ENCODE assay signal across 24 cellular contexts in genomic region chr2:237485304-237485703, GRCh38. TPM values are rescaled to one million over a fixed set of nuclear protein-coding genes. Genes with fewer than 3 reads are reported as not detected.
DNase-seq lines count a peak whose midpoint lies in the region; ATAC-seq and TF ChIP-seq lines count a peak whose summit lies in the region.
"Had no signal": no experiment of that assay in that cellular context is flagged by ENCODE, and none has a peak within 500 bp of the region (broad histone marks: within the 10 kb centered on the region; RNA-seq: fewer than 3 reads in every experiment).

No MANE protein-coding gene starts in this region.

- H3K4me3 ChIP-seq in PC-9, result peak overlapping the region; percentile 70
- no peak overlapping the region for H3K4me3 ChIP-seq in fibroblast of mammary gland (ENCODE audit: control insufficient read depth, low read depth, low read length)
- no peak overlapping the region for H3K4me3 ChIP-seq in smooth muscle cell
- H3K4me3 ChIP-seq in left ventricle myocardium inferior, result no peak overlapping the region
- H3K4me3 ChIP-seq: thoracic aorta had no signal

- H3K4me3 Mint-ChIP-seq in HFFc6, result peak overlapping the region; percentile 88; the same call in 1 of the 2 replicates
- no peak overlapping the region for H3K4me3 Mint-ChIP-seq in activated naive CD8-positive, alpha-beta T cell treated with anti-CD3 and anti-CD28 coated beads for 36 hours
- H3K4me3 Mint-ChIP-seq: activated CD8-positive, alpha-beta T cell treated with anti-CD3 and anti-CD28 coated beads, Interleukin-2, amount 10 ng/mL, durations not matched to agents 7 days and 5 days; activated T-cell treated with anti-CD3 and anti-CD28 coated beads, Interleukin-2, amount 50 U/mL, for 24 hours; CD8-positive, alpha-beta memory T cell had no signal

- H3K27me3 ChIP-seq in PC-9 (ENCODE audit: insufficient read depth, low read depth) (no peaks in the 10 kb centered on the region), smooth muscle cell (ENCODE audit: low read depth) (no peaks in the 10 kb centered on the region), left ventricle myocardium inferior (ENCODE audit: low read depth) (peaks cover 39% of the 10 kb centered on the region)

- H3K79me2 ChIP-seq in PC-9 (ENCODE audit: low read depth), result peaks cover 59% of the 10 kb centered on the region
- H3K79me2 ChIP-seq in smooth muscle cell (ENCODE audit: low read depth), result peaks cover 14% of the 10 kb centered on the region

- no peaks in the 10 kb centered on the region; the same call in 1 of the 2 replicates for H3K27me3 Mint-ChIP-seq in HFFc6 (ENCODE audit: insufficient read depth)
- H3K27me3 Mint-ChIP-seq in activated naive CD8-positive, alpha-beta T cell treated with anti-CD3 and anti-CD28 coated beads for 36 hours, result peaks cover 70% of the 10 kb centered on the region

- no peak overlapping the region for H2AFZ ChIP-seq in PC-9
- H2AFZ ChIP-seq in smooth muscle cell (ENCODE audit: low read depth), result no peak overlapping the region

- H3K27ac ChIP-seq in PC-9, result peak overlapping the region; percentile 99
- H3K27ac ChIP-seq in smooth muscle cell (ENCODE audit: low read depth), result no peak overlapping the region
- no peak overlapping the region for H3K27ac ChIP-seq in left ventricle myocardium inferior (replicated peaks)
- H3K27ac ChIP-seq: heart right ventricle, thoracic aorta had no signal

- peaks cover 7% of the 10 kb centered on the region for H3K9me3 Mint-ChIP-seq in HFFc6
- H3K9me3 Mint-ChIP-seq in activated naive CD8-positive, alpha-beta T cell treated with anti-CD3 and anti-CD28 coated beads for 36 hours, result no peaks in the 10 kb centered on the region
- H3K9me3 Mint-ChIP-seq: activated T-cell treated with anti-CD3 and anti-CD28 coated beads, Interleukin-2, amount 50 U/mL, for 24 hours; CD8-positive, alpha-beta memory T cell had no signal

- H3K4me1 ChIP-seq in PC-9 (replicated peaks; ENCODE audit: insufficient read depth) (peaks cover 60% of the 10 kb centered on the region), smooth muscle cell (ENCODE audit: low read depth) (peaks cover 13% of the 10 kb centered on the region), left ventricle myocardium inferior (peaks cover 64% of the 10 kb centered on the region)

- intact Hi-C loops in PC-9 (cut with micrococcal nuclease; ENCODE audit: unreplicated experiment) (loop anchor here (5.0 kb wide), 1 partner anchor 202 kb away; no protein-coding TSS in a partner anchor), left ventricle myocardium inferior (cut with micrococcal nuclease) (no loop called here)

- H3K9ac ChIP-seq in smooth muscle cell (ENCODE audit: low read depth), result no peak overlapping the region

- POLR2A ChIA-PET in PC-9 (lab: Charles Lee; ENCODE audit: unreplicated experiment), result no interaction called here

- H3K36me3 Mint-ChIP-seq in HFFc6 (ENCODE audit: low read depth), result peaks cover 19% of the 10 kb centered on the region
- H3K36me3 Mint-ChIP-seq in activated naive CD8-positive, alpha-beta T cell treated with anti-CD3 and anti-CD28 coated beads for 36 hours, result no peaks in the 10 kb centered on the region
- H3K36me3 Mint-ChIP-seq: CD8-positive, alpha-beta memory T cell had no signal

- BruUV-seq in PC-9 (replicated peaks; lab: Mats Ljungman, UMichigan), result no TSS peak

- no peak for ATAC-seq in HG03108 (IDR thresholded peaks at IDR 0.05; ENCODE audit: unreplicated experiment)
- ATAC-seq: activated CD8-positive, alpha-beta T cell treated with anti-CD3 and anti-CD28 coated beads, Interleukin-2, amount 10 ng/mL, durations not matched to agents 7 days and 5 days; heart right ventricle; left ventricle myocardium superior had no signal

- H3F3A ChIP-seq in PC-9 (ENCODE audit: insufficient read depth, low read depth), result peaks cover 46% of the 10 kb centered on the region
- H3F3A ChIP-seq in smooth muscle cell (ENCODE audit: low read depth), result peaks cover 10% of the 10 kb centered on the region

- 0 out of 2 replicates have a peak, but pooled peaks cover 4% of the 10 kb centered on the region for H3K36me3 ChIP-seq in PC-9 (ENCODE audit: low read depth)
- H3K36me3 ChIP-seq in smooth muscle cell (ENCODE audit: low read depth), result no peaks in the 10 kb centered on the region
- H3K36me3 ChIP-seq in left ventricle myocardium inferior, result no peaks in the 10 kb centered on the region
- H3K36me3 ChIP-seq: heart right ventricle, thoracic aorta had no signal

- H3K27ac Mint-ChIP-seq in HFFc6, result no peak overlapping the region
- H3K27ac Mint-ChIP-seq in activated naive CD8-positive, alpha-beta T cell treated with anti-CD3 and anti-CD28 coated beads for 36 hours, result no peak overlapping the region
- H3K27ac Mint-ChIP-seq: activated CD8-positive, alpha-beta T cell treated with anti-CD3 and anti-CD28 coated beads, Interleukin-2, amount 10 ng/mL, durations not matched to agents 7 days and 5 days; activated T-cell treated with anti-CD3 and anti-CD28 coated beads, Interleukin-2, amount 50 U/mL, for 24 hours; CD8-positive, alpha-beta memory T cell; progenitor cell of endocrine pancreas had no signal

- no peak for TF ChIP-seq CTCF in HFFc6 (IDR thresholded peaks at IDR 0.05)
- TF ChIP-seq CTCF in PC-9 (conservative IDR thresholded peaks at IDR 0.05), result no peak
- TF ChIP-seq CTCF in fibroblast of mammary gland (conservative IDR thresholded peaks at IDR 0.05; ENCODE audit: control insufficient read depth, insufficient read depth, low read depth, low read length), result no peak
- no peak for TF ChIP-seq CTCF in smooth muscle cell (IDR thresholded peaks at IDR 0.05; ENCODE audit: borderline replicate concordance, insufficient read depth, poor library complexity, severe bottlenecking)
- TF ChIP-seq CTCF in left ventricle myocardium inferior (IDR thresholded peaks at IDR 0.05; ENCODE audit: borderline replicate concordance), result no peak

- H3K4me2 ChIP-seq in PC-9, result peak overlapping the region; percentile 99
- peak overlapping the region; percentile 97 for H3K4me2 ChIP-seq in smooth muscle cell

- H3K9me2 ChIP-seq in PC-9 (ENCODE audit: insufficient read depth), result no peaks in the 10 kb centered on the region

- DNase-seq in HFFc6, result no peak
- no peak for DNase-seq in PC-9
- peak; percentile 40 for DNase-seq in fibroblast of mammary gland (ENCODE audit: low read depth)
- no peak for DNase-seq in smooth muscle cell (lab: John Stamatoyannopoulos, UW; ENCODE audit: unreplicated experiment)
- DNase-seq in left ventricle myocardium inferior, result no peak
- no peak for DNase-seq in activated naive CD8-positive, alpha-beta T cell treated with anti-CD3 and anti-CD28 coated beads for 36 hours
- DNase-seq: activated CD4-positive, alpha-beta T cell treated with anti-CD3 and anti-CD28 coated beads for 1 hour; activated CD8-positive, alpha-beta T cell treated with anti-CD3 and anti-CD28 coated beads, Interleukin-2, amount 10 ng/mL, durations not matched to agents 7 days and 5 days; activated naive CD4-positive, alpha-beta T cell; activated T-cell treated with anti-CD3 and anti-CD28 coated beads, Interleukin-2, amount 50 U/mL, for 24 hours; CD8-positive, alpha-beta memory T cell; central memory CD4-positive, alpha-beta T cell; DMS79; heart right ventricle; left ventricle myocardium superior; NCI-H524; small intestine; stimulated activated CD4-positive, alpha-beta T cell treated with anti-CD3 and anti-CD28 coated beads, Interleukin-2, amount 100 ng/mL, for 48 hours; stimulated activated naive CD4-positive, alpha-beta T cell had no signal

- no peaks in the 10 kb centered on the region for H3K9me3 ChIP-seq in PC-9 (ENCODE audit: insufficient read depth, low read depth)
- H3K9me3 ChIP-seq in smooth muscle cell (replicated peaks; ENCODE audit: low read depth), result no peaks in the 10 kb centered on the region
- H3K9me3 ChIP-seq in left ventricle myocardium inferior (replicated peaks), result no peaks in the 10 kb centered on the region
- H3K9me3 ChIP-seq: thoracic aorta had no signal

- CTCF ChIA-PET in PC-9 (lab: Charles Lee), result no interaction called here

- H4K20me1 ChIP-seq in PC-9 (ENCODE audit: insufficient read depth) (no peaks in the 10 kb centered on the region), smooth muscle cell (ENCODE audit: low read depth) (no peaks in the 10 kb centered on the region)

- peaks cover 66% of the 10 kb centered on the region for H3K4me1 Mint-ChIP-seq in HFFc6 (ENCODE audit: low read depth)
- H3K4me1 Mint-ChIP-seq in activated naive CD8-positive, alpha-beta T cell treated with anti-CD3 and anti-CD28 coated beads for 36 hours, result peaks cover 2% of the 10 kb centered on the region
- H3K4me1 Mint-ChIP-seq: CD8-positive, alpha-beta memory T cell had no signal

- 56% methylated on average over 1 of the region's 1 CpG for WGBS in smooth muscle cell (ENCODE audit: low lambda C conversion rate)

RNA-seq across cellular contexts. Expression of gene MLPH, which starts 1.7 kb away (rescaled TPM):
- total RNA-seq in HFFc6 (2021; fragmentation: NEBNext Ultra II Directional; extraction: Animal tissue kit (Norgen Biotek cat#: 25700)), result 10 to 100 TPM; 32.0 to 44.1 (median 41.0) TPM
- total RNA-seq in PC-9 (2021) (237 and 283 TPM in 2 replicates), smooth muscle cell (15.7 and 36.4 TPM in 2 replicates), left ventricle myocardium inferior (73.5 TPM)
- 32.8 and 40.1 TPM in 2 replicates for polyA plus RNA-seq in smooth muscle cell
- not detected for total RNA-seq in activated naive CD8-positive, alpha-beta T cell treated with anti-CD3 and anti-CD28 coated beads for 36 hours
- total RNA-seq: activated CD8-positive, alpha-beta T cell treated with anti-CD3 and anti-CD28 coated beads, Interleukin-2, amount 10 ng/mL, durations not matched to agents 7 days and 5 days; CD8-positive, alpha-beta memory T cell; mononuclear cell had no signal
- polyA plus RNA-seq: CD8-positive, alpha-beta memory T cell; neural cell had no signal

Comparison
In these comparisons a context has a peak if more than half of its experiments do, and no peak if none do; other contexts are left out.
1. RNA of gene MLPH, which starts 1.7 kb away (total RNA-seq): 237 to 283 TPM in PC-9, 73.5 TPM in left ventricle myocardium inferior (single experiment), 32.0 to 44.1 TPM in HFFc6 and 15.7 to 36.4 TPM in smooth muscle cell; not detected in activated naive CD8-positive, alpha-beta T cell treated with anti-CD3 and anti-CD28 coated beads for 36 hours; every median in the first group is over 10 times any median in the second.